8 cellular contexts compared by ENCODE assay signal in genomic region chr7:8418627-8419245, GRCh38. TPM values are rescaled to one million over a fixed set of nuclear protein-coding genes. Genes with fewer than 3 reads are reported as not detected.
A peak's percentile ranks its signal among the peaks of the same experiment; 100 is the strongest.
DNase-seq lines count a peak whose midpoint lies in the region; ATAC-seq and TF ChIP-seq lines count a peak whose summit lies in the region.

No MANE protein-coding gene starts in this region.

- peak; percentile 78 for ATAC-seq in SK-N-SH treated with all-trans-retinoic acid at 6 μM for 48 hours
- no peak for ATAC-seq in GM19467 (IDR thresholded peaks at IDR 0.05; ENCODE audit: unreplicated experiment)

- in situ Hi-C loops in G401 (cut with HindIII; ENCODE audit: low sequenced_read_pairs) = no loop called here

- DNase-seq in A172 (ENCODE audit: low spot score) = peak; percentile 78
- DNase-seq in G401 (ENCODE audit: low spot score) = peak; percentile 84
- DNase-seq in HCEC 1CT = peak; percentile 39
- DNase-seq in NAMALWA (ENCODE audit: low spot score) = peak; percentile 81
- DNase-seq in effector CD4-positive, alpha-beta T cell = peak; percentile 44
- DNase-seq in myocyte (ENCODE audit: low read depth) = peak; percentile 83

TF ChIP-seq in SK-N-SH treated with all-trans-retinoic acid at 6 μM for 48 hours, 23 proteins besides CTCF, POLR2A, EP300 and RAD21:
- 0 out of 2 replicates have a peak, but pooled peaks have one; percentile 6 for TF ChIP-seq TCF4 (CRISPR knock-in tag; IDR thresholded peaks at IDR 0.05; ENCODE audit: borderline replicate concordance)
- TF ChIP-seq ZNF8 (CRISPR knock-in tag; IDR thresholded peaks at IDR 0.05) = no peak

RNA-seq across cellular contexts. Expression of gene NXPH1, which starts 14.7 kb away (rescaled TPM):
- not detected in 2 replicates for total RNA-seq in A172 (2014; rRNA removed; shearing (Covaris generic))
- not detected in 2 replicates for total RNA-seq in G401 (2014; rRNA removed; shearing (Covaris generic))
- total RNA-seq in myocyte = 0.13 and 0.36 TPM in 2 replicates
- polyA plus RNA-seq in myocyte (2012) = not detected
